1 cellular context compared by ENCODE assay signal in genomic region chr7:44196450-44196872, GRCh38.
TF ChIP-seq lines count a peak whose summit lies in the region.

No MANE protein-coding gene starts in this region.

TF ChIP-seq in SK-N-SH, 30 proteins besides CTCF, POLR2A, EP300 and RAD21 (continued from another document):
- TF ChIP-seq USF2 (IDR thresholded peaks at IDR 0.05; ENCODE audit: borderline replicate concordance, low read depth, low read length): no peak
TF ChIP-seq in SK-N-SH: peak in this region for 4.
